Comparison of ENCODE assay signal across 8 cellular contexts in genomic region chr22:38273135-38273761, GRCh38. TPM values are rescaled to one million over a fixed set of nuclear protein-coding genes. Genes with fewer than 3 reads are reported as not detected.
DNase-seq lines count a peak whose midpoint lies in the region; ATAC-seq and TF ChIP-seq lines count a peak whose summit lies in the region.

No MANE protein-coding gene starts in this region.

- DNase-seq in NCI-H1105 treated with DMSO at 0.1 percent for 48 hours (lab: John Stamatoyannopoulos, UW) (peak; percentile 13), NCI-H1105 (lab: John Stamatoyannopoulos, UW) (no peak), prostate gland (ENCODE audit: low spot score) (no peak), DMS153 (lab: John Stamatoyannopoulos, UW) (no peak), NCI-H2196 (lab: John Stamatoyannopoulos, UW; ENCODE audit: unreplicated experiment) (no peak)
- no peak for DNase-seq in activated CD4-positive, alpha-beta T cell treated with anti-CD3 and anti-CD28 coated beads for 48 hours

- H3K36me3 ChIP-seq in gastroesophageal sphincter = no peaks in the 10 kb centered on the region
- no peaks in the 10 kb centered on the region for H3K36me3 ChIP-seq in prostate gland

- H3K27me3 ChIP-seq in gastroesophageal sphincter = no peaks in the 10 kb centered on the region
- H3K27me3 ChIP-seq in prostate gland (replicated peaks; ENCODE audit: insufficient read depth) = no peaks in the 10 kb centered on the region

- peak; percentile 19 for ATAC-seq in gastroesophageal sphincter

- WGBS in gastroesophageal sphincter (ENCODE audit: low coverage in 1 of 2), 2 donors = 12 to 16% methylated on average over 12 to 16 of the region's 25 CpGs
- WGBS in prostate gland = 8% methylated on average over 22 of the region's 25 CpGs

- H3K4me1 ChIP-seq in gastroesophageal sphincter (peaks cover 0 to 55% (median 29%) of the 10 kb centered on the region in 3 donors), prostate gland (replicated peaks) (peaks cover 6% of the 10 kb centered on the region)

- TF ChIP-seq EP300 in gastroesophageal sphincter (IDR thresholded peaks at IDR 0.05) = no peak

- TF ChIP-seq POLR2A in gastroesophageal sphincter (IDR thresholded peaks at IDR 0.05) = no peak
- TF ChIP-seq POLR2A in prostate gland (IDR thresholded peaks at IDR 0.05) = no peak

- H3K9me3 ChIP-seq in gastroesophageal sphincter (no peaks in the 10 kb centered on the region), prostate gland (no peaks in the 10 kb centered on the region)

- H3K27ac ChIP-seq in VCaP = peak overlapping the region; percentile 83
- H3K27ac ChIP-seq in gastroesophageal sphincter = peak overlapping the region; percentile 86 to 98 (median 94)
- peak overlapping the region; percentile 86 to 91 for H3K27ac ChIP-seq in prostate gland

- intact Hi-C loops in prostate gland (cut with DNase I) = loop anchor here (5.0 kb wide), 2 partner anchors 44 to 71 kb away; partner anchors contain the start of genes CSNK1E and MAFF

- TF ChIP-seq CTCF in VCaP (conservative IDR thresholded peaks at IDR 0.05) (no peak), gastroesophageal sphincter (IDR thresholded peaks at IDR 0.05) (no peak), prostate gland (IDR thresholded peaks at IDR 0.05) (no peak)

- H3K4me3 ChIP-seq in gastroesophageal sphincter (peak overlapping the region; percentile 81 to 98), prostate gland (peak overlapping the region; percentile 94 to 98)

RNA-seq across cellular contexts. Expression of gene TMEM184B, which starts 0.4 kb away (rescaled TPM):
- 100 to 1,000 TPM in 1 of 4 donors, 10 to 100 TPM in 3; 52.0 to 108 (median 64.9) TPM for total RNA-seq in gastroesophageal sphincter
- 100 to 1,000 TPM in 1 of 2 donors, 10 to 100 TPM in 1; 76.0 to 137 TPM for total RNA-seq in prostate gland

RNA-seq across cellular contexts. Expression of gene CSNK1E, which starts 44.0 kb away (rescaled TPM):
- 10 to 100 TPM; 70.3 to 90.3 (median 80.0) TPM for total RNA-seq in gastroesophageal sphincter
- total RNA-seq in prostate gland = 100 to 1,000 TPM in 1 of 2 donors, 10 to 100 TPM in 1; 82.8 to 190 TPM
